In genomic region chrX:65741823-65742222, GRCh38 we compare ENCODE assay signal across 22 cellular contexts.
DNase-seq lines count a peak whose midpoint lies in the region; ATAC-seq and TF ChIP-seq lines count a peak whose summit lies in the region.
"Had no signal": no experiment of that assay in that cellular context is flagged by ENCODE, and none has a peak within 500 bp of the region (broad histone marks: within the 10 kb centered on the region; RNA-seq: fewer than 3 reads in every experiment).

No MANE protein-coding gene starts in this region.

- no peak for DNase-seq in activated CD4-positive, alpha-beta memory T cell treated with anti-CD3 and anti-CD28 coated beads for 36 hours
- no peak for DNase-seq in activated CD4-positive, alpha-beta memory T cell treated with anti-CD3 and anti-CD28 coated beads, Interleukin-2, amount 10 ng/mL, durations not matched to agents 7 days and 5 days
- DNase-seq in CD4-positive, alpha-beta T cell = no peak
- DNase-seq in T-helper 17 cell (no peak), natural killer cell (no peak), retina (no peak)
- DNase-seq in stimulated activated CD4-positive, alpha-beta T cell treated with anti-CD3 and anti-CD28 coated beads, Interleukin-15, amount 100 ng/mL, for 24 hours = no peak
- DNase-seq: adrenal gland, DMS153, H7, KBM-7, left lung, NCI-H2029 treated with DMSO at 0.1 percent for 48 hours, NCI-H2227 treated with DMSO at 0.1 percent for 48 hours, NCI-H69, SHP77, T1000, WERI-Rb-1 had no signal

- CTCF ChIA-PET in activated CD4-positive, alpha-beta memory T cell treated with anti-CD3 and anti-CD28 coated beads for 36 hours (lab: Charles Lee) = interaction anchor here (1.4 kb wide), 1 partner anchor 244 kb away, joined by 4 read pairs; no protein-coding TSS in a partner anchor
- CTCF ChIA-PET in activated CD4-positive, alpha-beta memory T cell treated with anti-CD3 and anti-CD28 coated beads, Interleukin-2, amount 10 ng/mL, durations not matched to agents 7 days and 5 days (lab: Charles Lee) = no interaction called here
- CTCF ChIA-PET in CD4-positive, alpha-beta T cell (lab: Charles Lee) = no interaction called here

- intact Hi-C loops in activated CD4-positive, alpha-beta memory T cell treated with anti-CD3 and anti-CD28 coated beads for 36 hours (cut with micrococcal nuclease) = loop anchor here (1.0 to 5.0 kb wide), 2 partner anchors 9 to 245 kb away; no protein-coding TSS in a partner anchor
- intact Hi-C loops in CD4-positive, alpha-beta T cell (cut with DNase I, micrococcal nuclease) = no loop called here
- intact Hi-C loops in natural killer cell (cut with micrococcal nuclease) = no loop called here

- no peaks in the 10 kb centered on the region for H3K27me3 ChIP-seq in CD4-positive, alpha-beta T cell (ENCODE audit: control insufficient read depth, insufficient read depth, low read length)
- H3K27me3 ChIP-seq: adrenal gland, left lung, tibial nerve had no signal

- peak overlapping the region; percentile 45 for H3K27ac Mint-ChIP-seq in activated CD4-positive, alpha-beta memory T cell treated with anti-CD3 and anti-CD28 coated beads for 36 hours
- H3K27ac Mint-ChIP-seq in activated CD4-positive, alpha-beta memory T cell treated with anti-CD3 and anti-CD28 coated beads, Interleukin-2, amount 10 ng/mL, durations not matched to agents 7 days and 5 days = no peak overlapping the region
- H3K27ac Mint-ChIP-seq in CD4-positive, alpha-beta T cell = peak overlapping the region; percentile 61
- H3K27ac Mint-ChIP-seq in T-helper 17 cell (peak overlapping the region; percentile 72), natural killer cell (peak overlapping the region; percentile 73 to 86)
- H3K27ac Mint-ChIP-seq: brain had no signal

- no peak overlapping the region for H3K27ac ChIP-seq in CD4-positive, alpha-beta T cell (ENCODE audit: low read depth, low read length)
- H3K27ac ChIP-seq: A549, adrenal gland, tibial nerve, WERI-Rb-1 had no signal

- H3K4me1 Mint-ChIP-seq in activated CD4-positive, alpha-beta memory T cell treated with anti-CD3 and anti-CD28 coated beads for 36 hours (ENCODE audit: low read depth) = peaks cover 54% of the 10 kb centered on the region
- H3K4me1 Mint-ChIP-seq in activated CD4-positive, alpha-beta memory T cell treated with anti-CD3 and anti-CD28 coated beads, Interleukin-2, amount 10 ng/mL, durations not matched to agents 7 days and 5 days = peaks cover 57% of the 10 kb centered on the region
- peaks cover 41% of the 10 kb centered on the region for H3K4me1 Mint-ChIP-seq in CD4-positive, alpha-beta T cell (ENCODE audit: low read depth)
- H3K4me1 Mint-ChIP-seq in T-helper 17 cell (peaks cover 20% of the 10 kb centered on the region), natural killer cell (peaks cover 45 to 52% of the 10 kb centered on the region in 2 donors)
- H3K4me1 Mint-ChIP-seq: brain had no signal

- ATAC-seq in CD4-positive, alpha-beta T cell (ENCODE audit: poor library complexity) = no peak
- ATAC-seq in T-helper 17 cell (no peak), natural killer cell (no peak), HG03565 (IDR thresholded peaks at IDR 0.05; ENCODE audit: unreplicated experiment) (no peak)
- ATAC-seq: A549, left lung had no signal

- POLR2A ChIA-PET in activated CD4-positive, alpha-beta memory T cell treated with anti-CD3 and anti-CD28 coated beads for 36 hours (lab: Charles Lee) = interaction anchor here (0.6 kb wide), 1 partner anchor 19 kb away, joined by 3 read pairs; no protein-coding TSS in a partner anchor
- POLR2A ChIA-PET in activated CD4-positive, alpha-beta memory T cell treated with anti-CD3 and anti-CD28 coated beads, Interleukin-2, amount 10 ng/mL, durations not matched to agents 7 days and 5 days (lab: Charles Lee) = interaction anchor here (1.3 to 1.8 kb wide), 2 partner anchors 19 to 67 kb away, joined by 3 to 4 read pairs; no protein-coding TSS in a partner anchor
- POLR2A ChIA-PET in CD4-positive, alpha-beta T cell (lab: Charles Lee) = no interaction called here

- no peaks in the 10 kb centered on the region for H3K9me3 Mint-ChIP-seq in activated CD4-positive, alpha-beta memory T cell treated with anti-CD3 and anti-CD28 coated beads for 36 hours
- no peaks in the 10 kb centered on the region for H3K9me3 Mint-ChIP-seq in activated CD4-positive, alpha-beta memory T cell treated with anti-CD3 and anti-CD28 coated beads, Interleukin-2, amount 10 ng/mL, durations not matched to agents 7 days and 5 days
- H3K9me3 Mint-ChIP-seq in CD4-positive, alpha-beta T cell = no peaks in the 10 kb centered on the region
- H3K9me3 Mint-ChIP-seq in natural killer cell = no peaks in the 10 kb centered on the region

- H3K27me3 Mint-ChIP-seq in activated CD4-positive, alpha-beta memory T cell treated with anti-CD3 and anti-CD28 coated beads for 36 hours = no peaks in the 10 kb centered on the region
- no peaks in the 10 kb centered on the region for H3K27me3 Mint-ChIP-seq in activated CD4-positive, alpha-beta memory T cell treated with anti-CD3 and anti-CD28 coated beads, Interleukin-2, amount 10 ng/mL, durations not matched to agents 7 days and 5 days
- H3K27me3 Mint-ChIP-seq in CD4-positive, alpha-beta T cell = no peaks in the 10 kb centered on the region
- H3K27me3 Mint-ChIP-seq in T-helper 17 cell (no peaks in the 10 kb centered on the region), natural killer cell (ENCODE audit: low read depth in 2 of 2) (no peaks in the 10 kb centered on the region)
- H3K27me3 Mint-ChIP-seq: brain had no signal

- no peaks in the 10 kb centered on the region for H3K9me3 ChIP-seq in CD4-positive, alpha-beta T cell (ENCODE audit: control insufficient read depth, low read length)
- no peaks in the 10 kb centered on the region for H3K9me3 ChIP-seq in T-helper 17 cell (ENCODE audit: control insufficient read depth, low read length, poor library complexity, severe bottlenecking)
- H3K9me3 ChIP-seq: A549, adrenal gland, left lung, tibial nerve had no signal

- TF ChIP-seq CTCF in CD4-positive, alpha-beta T cell (IDR thresholded peaks at IDR 0.05) = no peak
- TF ChIP-seq CTCF in natural killer cell (IDR thresholded peaks at IDR 0.05) = no peak

- peaks cover 56% of the 10 kb centered on the region for H3K36me3 Mint-ChIP-seq in activated CD4-positive, alpha-beta memory T cell treated with anti-CD3 and anti-CD28 coated beads for 36 hours
- peaks cover 81% of the 10 kb centered on the region for H3K36me3 Mint-ChIP-seq in activated CD4-positive, alpha-beta memory T cell treated with anti-CD3 and anti-CD28 coated beads, Interleukin-2, amount 10 ng/mL, durations not matched to agents 7 days and 5 days (ENCODE audit: low read depth)
- H3K36me3 Mint-ChIP-seq in CD4-positive, alpha-beta T cell (ENCODE audit: low read depth) = peaks cover 60% of the 10 kb centered on the region
- H3K36me3 Mint-ChIP-seq in T-helper 17 cell (ENCODE audit: low read depth) = peaks cover 6% of the 10 kb centered on the region
- peaks cover 49% of the 10 kb centered on the region for H3K36me3 Mint-ChIP-seq in natural killer cell

- H3K4me3 Mint-ChIP-seq in activated CD4-positive, alpha-beta memory T cell treated with anti-CD3 and anti-CD28 coated beads for 36 hours = no peak overlapping the region
- no peak overlapping the region for H3K4me3 Mint-ChIP-seq in activated CD4-positive, alpha-beta memory T cell treated with anti-CD3 and anti-CD28 coated beads, Interleukin-2, amount 10 ng/mL, durations not matched to agents 7 days and 5 days
- H3K4me3 Mint-ChIP-seq in CD4-positive, alpha-beta T cell = no peak overlapping the region
- H3K4me3 Mint-ChIP-seq in T-helper 17 cell (no peak overlapping the region), natural killer cell (no peak overlapping the region)
- H3K4me3 Mint-ChIP-seq: brain had no signal
